23 cellular contexts compared by ENCODE assay signal in genomic region chr3:106006571-106006970, GRCh38.
"Had no signal": no experiment of that assay in that cellular context is flagged by ENCODE, and none has a peak within 500 bp of the region (broad histone marks: within the 10 kb centered on the region; RNA-seq: fewer than 3 reads in every experiment).

No MANE protein-coding gene starts in this region.

- H3K4me3 Mint-ChIP-seq: activated CD4-positive, alpha-beta memory T cell treated with anti-CD3 and anti-CD28 coated beads, Interleukin-2, amount 10 ng/mL, durations not matched to agents 7 days and 5 days; activated CD4-positive, alpha-beta T cell treated with anti-CD3 and anti-CD28 coated beads, Interleukin-2, amount 10 ng/mL, durations not matched to agents 24 days and 14 days; activated naive CD8-positive, alpha-beta T cell treated with anti-CD3 and anti-CD28 coated beads, Interleukin-2, amount 50 U/mL, for 24 hours; activated T-cell treated with anti-CD3 and anti-CD28 coated beads, Interleukin-2, amount 50 U/mL, for 72 hours; brain; naive B cell; neural crest cell; stimulated activated naive B cell treated with anti-CD40 and anti-IgM and Interleukin-4, amounts not matched to agents 10 μg/mL and 1 μg/mL and 100 μg/mL, for 72 hours; T-cell; T-helper 2 cell treated with Interferon-gamma antibody and Interleukin-4, amounts not matched to agents 5 μg/mL and 100 μg/mL, for 36 hours had no signal

- H3K4me3 ChIP-seq: esophagus squamous epithelium, heart left ventricle, upper lobe of left lung had no signal

- H3K9me3 Mint-ChIP-seq: brain, naive B cell, neural crest cell, T-cell had no signal

- H3K27me3 ChIP-seq: esophagus squamous epithelium, heart left ventricle, upper lobe of left lung had no signal

- H3K9me3 ChIP-seq: esophagus squamous epithelium, heart left ventricle, upper lobe of left lung had no signal

- H3K4me1 Mint-ChIP-seq: naive B cell; neural crest cell; stimulated activated naive B cell treated with anti-CD40 and anti-IgM and Interleukin-4, amounts not matched to agents 10 μg/mL and 1 μg/mL and 100 μg/mL, for 72 hours had no signal

- ATAC-seq: activated naive CD8-positive, alpha-beta T cell treated with anti-CD3 and anti-CD28 coated beads, Interleukin-2, amount 50 U/mL, for 24 hours; activated T-cell treated with anti-CD3 and anti-CD28 coated beads, Interleukin-2, amount 50 U/mL, for 72 hours; left colon; stimulated activated naive B cell treated with anti-CD40 and anti-IgM and Interleukin-4, amounts not matched to agents 10 μg/mL and 1 μg/mL and 100 μg/mL, for 72 hours; T-cell had no signal

- H3K4me1 ChIP-seq: upper lobe of left lung had no signal

- H3K27ac ChIP-seq: heart left ventricle, upper lobe of left lung, VCaP had no signal

- DNase-seq: activated CD4-positive, alpha-beta memory T cell treated with anti-CD3 and anti-CD28 coated beads, Interleukin-2, amount 10 ng/mL, durations not matched to agents 7 days and 5 days; activated CD4-positive, alpha-beta T cell treated with anti-CD3 and anti-CD28 coated beads, Interleukin-2, amount 10 ng/mL, durations not matched to agents 24 days and 14 days; activated effector memory CD4-positive, alpha-beta T cell treated with anti-CD3 and anti-CD28 coated beads, Interleukin-2, amount 50 U/mL, for 16 hours; activated naive CD4-positive, alpha-beta T cell treated with anti-CD3 and anti-CD28 coated beads, Interleukin-2, amount 50 U/mL, for 16 hours; activated naive CD8-positive, alpha-beta T cell treated with anti-CD3 and anti-CD28 coated beads, Interleukin-2, amount 50 U/mL, for 24 hours; activated T-cell treated with anti-CD3 and anti-CD28 coated beads, Interleukin-2, amount 50 U/mL, for 72 hours; central memory CD4-positive, alpha-beta T cell; effector memory CD4-positive, alpha-beta T cell; esophagus squamous epithelium; heart left ventricle; left colon; naive B cell; occipital lobe; posterior cingulate gyrus; stimulated activated CD4-positive, alpha-beta T cell treated with anti-CD3 and anti-CD28 coated beads, Interleukin-2, amount 100 ng/mL, for 48 hours; stimulated activated CD8-positive, alpha-beta memory T cell treated with anti-CD3 and anti-CD28 coated beads, Interleukin-4, amount 100 ng/mL, for 48 hours; stimulated activated naive B cell treated with anti-CD40 and anti-IgM and Interleukin-4, amounts not matched to agents 10 μg/mL and 1 μg/mL and 100 μg/mL, for 72 hours; T-cell; upper lobe of left lung had no signal

- H3K27ac Mint-ChIP-seq: activated CD4-positive, alpha-beta memory T cell treated with anti-CD3 and anti-CD28 coated beads, Interleukin-2, amount 10 ng/mL, durations not matched to agents 7 days and 5 days; activated CD4-positive, alpha-beta T cell treated with anti-CD3 and anti-CD28 coated beads, Interleukin-2, amount 10 ng/mL, durations not matched to agents 24 days and 14 days; activated T-cell treated with anti-CD3 and anti-CD28 coated beads, Interleukin-2, amount 50 U/mL, for 72 hours; brain; naive B cell; stimulated activated naive B cell treated with anti-CD40 and anti-IgM and Interleukin-4, amounts not matched to agents 10 μg/mL and 1 μg/mL and 100 μg/mL, for 72 hours; T-cell; T-helper 2 cell treated with Interferon-gamma antibody and Interleukin-4, amounts not matched to agents 5 μg/mL and 100 μg/mL, for 36 hours had no signal

- H3K36me3 Mint-ChIP-seq: brain; naive B cell; stimulated activated naive B cell treated with anti-CD40 and anti-IgM and Interleukin-4, amounts not matched to agents 10 μg/mL and 1 μg/mL and 100 μg/mL, for 72 hours; T-cell had no signal

- H3K27me3 Mint-ChIP-seq: activated CD4-positive, alpha-beta memory T cell treated with anti-CD3 and anti-CD28 coated beads, Interleukin-2, amount 10 ng/mL, durations not matched to agents 7 days and 5 days; activated CD4-positive, alpha-beta T cell treated with anti-CD3 and anti-CD28 coated beads, Interleukin-2, amount 10 ng/mL, durations not matched to agents 24 days and 14 days; activated naive CD8-positive, alpha-beta T cell treated with anti-CD3 and anti-CD28 coated beads, Interleukin-2, amount 50 U/mL, for 24 hours; naive B cell; stimulated activated naive B cell treated with anti-CD40 and anti-IgM and Interleukin-4, amounts not matched to agents 10 μg/mL and 1 μg/mL and 100 μg/mL, for 72 hours; T-cell had no signal

- H3K36me3 ChIP-seq: esophagus squamous epithelium, heart left ventricle, upper lobe of left lung had no signal
